In genomic region chr20:25006431-25007167, GRCh38 we compare ENCODE assay signal across 22 cellular contexts. TPM values are rescaled to one million over a fixed set of nuclear protein-coding genes. Genes with fewer than 3 reads are reported as not detected.
DNase-seq lines count a peak whose midpoint lies in the region; ATAC-seq and TF ChIP-seq lines count a peak whose summit lies in the region.
"Had no signal": no experiment of that assay in that cellular context is flagged by ENCODE, and none has a peak within 500 bp of the region (broad histone marks: within the 10 kb centered on the region; RNA-seq: fewer than 3 reads in every experiment).

No MANE protein-coding gene starts in this region.

- H3K27ac ChIP-seq in left ventricle myocardium inferior (replicated peaks) (peak overlapping the region; percentile 76), right cardiac atrium (ENCODE audit: low read length) (no peak overlapping the region), dorsolateral prefrontal cortex (peak overlapping the region in 32 of 59 donors; percentile 1 to 85 (median 42)), SK-N-SH (ENCODE audit: low read depth in 2 of 2, low read length in 1 of 2) (no peak overlapping the region)
- H3K27ac ChIP-seq: WERI-Rb-1 had no signal

- H2AFZ ChIP-seq in SK-N-SH (ENCODE audit: low read depth): no peak overlapping the region

- H3K4me1 ChIP-seq in left ventricle myocardium inferior (peaks cover 76% of the 10 kb centered on the region), right cardiac atrium (ENCODE audit: control insufficient read depth, insufficient read depth, low read length) (peaks cover 8% of the 10 kb centered on the region), SK-N-SH (ENCODE audit: control insufficient read depth in 1 of 2, insufficient read depth in 2 of 2, low read depth in 1 of 2, low read length in 1 of 2) (no peaks in the 10 kb centered on the region; a peak in 1 of 4 replicates)

- H3K4me3 ChIP-seq in left ventricle myocardium inferior (no peak overlapping the region), right cardiac atrium (ENCODE audit: low read length) (no peak overlapping the region), dorsolateral prefrontal cortex (no peak overlapping the region), SK-N-SH (ENCODE audit: low read depth in 2 of 2, low read length in 1 of 2) (no peak overlapping the region)

- no peak overlapping the region for H3K4me3 Mint-ChIP-seq in osteocyte (ENCODE audit: unreplicated experiment)
- H3K4me3 Mint-ChIP-seq: activated CD8-positive, alpha-beta T cell treated with anti-CD3 and anti-CD28 coated beads, Interleukin-2, amount 10 ng/mL, durations not matched to agents 7 days and 5 days; CD4-positive, alpha-beta T cell; natural killer cell had no signal

- H3K4me2 ChIP-seq in SK-N-SH: no peak overlapping the region

- no peaks in the 10 kb centered on the region for H3K4me1 Mint-ChIP-seq in osteocyte (ENCODE audit: unreplicated experiment)

- H3K27me3 ChIP-seq in left ventricle myocardium inferior (ENCODE audit: low read depth): no peaks in the 10 kb centered on the region
- no peaks in the 10 kb centered on the region for H3K27me3 ChIP-seq in right cardiac atrium (ENCODE audit: control insufficient read depth, insufficient read depth)
- no peaks in the 10 kb centered on the region for H3K27me3 ChIP-seq in dorsolateral prefrontal cortex
- no peaks in the 10 kb centered on the region for H3K27me3 ChIP-seq in SK-N-SH (ENCODE audit: insufficient read depth)

- peaks cover 11% of the 10 kb centered on the region for H3K27me3 Mint-ChIP-seq in osteocyte (ENCODE audit: unreplicated experiment)
- H3K27me3 Mint-ChIP-seq: CD4-positive, alpha-beta T cell had no signal

- WGBS in right cardiac atrium: 86% methylated on average over 12 of the region's 12 CpGs
- WGBS in SK-N-SH (ENCODE audit: low lambda C conversion rate): 75% methylated on average over 11 of the region's 12 CpGs

- peaks cover 12% of the 10 kb centered on the region for H3K36me3 Mint-ChIP-seq in osteocyte (ENCODE audit: unreplicated experiment)

- TF ChIP-seq CTCF in left ventricle myocardium inferior (IDR thresholded peaks at IDR 0.05; ENCODE audit: borderline replicate concordance) (no peak), dorsolateral prefrontal cortex (IDR thresholded peaks at IDR 0.05 in 54 of 56, conservative IDR thresholded peaks at IDR 0.05 in 2 of 56; ENCODE audit: low read depth in 1 of 56, partially characterized antibody in 56 of 56) (no peak), osteocyte (IDR thresholded peaks at IDR 0.05) (no peak), SK-N-SH (IDR thresholded peaks at IDR 0.05) (no peak)

- POLR2A ChIA-PET in SK-N-SH (lab: Yijun Ruan, JAX): no interaction called here

- CTCF ChIA-PET in SK-N-SH (lab: Yijun Ruan, JAX): interaction anchor here (0.7 to 2.5 kb wide), 3 partner anchors 17 to 392 kb away, joined by 3 to 6 read pairs (median 3); no protein-coding TSS in a partner anchor

- no peak for TF ChIP-seq EP300 in SK-N-SH (IDR thresholded peaks at IDR 0.05; ENCODE audit: borderline replicate concordance in 1 of 2, low read depth in 1 of 2, low read length in 1 of 2)

- no peaks in the 10 kb centered on the region for H3F3A ChIP-seq in SK-N-SH (replicated peaks; ENCODE audit: insufficient read depth)

- H3K9me2 ChIP-seq in SK-N-SH: no peaks in the 10 kb centered on the region

- no peaks in the 10 kb centered on the region for H4K20me1 ChIP-seq in SK-N-SH (ENCODE audit: insufficient read depth)

- ATAC-seq in right cardiac atrium (no peak), HG02571 (IDR thresholded peaks at IDR 0.05; ENCODE audit: unreplicated experiment) (no peak), HG02884 (IDR thresholded peaks at IDR 0.05; ENCODE audit: unreplicated experiment) (no peak)
- ATAC-seq: activated CD8-positive, alpha-beta T cell treated with anti-CD3 and anti-CD28 coated beads, Interleukin-2, amount 10 ng/mL, durations not matched to agents 7 days and 5 days; natural killer cell had no signal

- H3K9ac ChIP-seq in SK-N-SH: no peak overlapping the region

- no peaks in the 10 kb centered on the region for H3K79me2 ChIP-seq in SK-N-SH (ENCODE audit: insufficient read depth)

- H3K9me3 ChIP-seq in left ventricle myocardium inferior (replicated peaks) (no peaks in the 10 kb centered on the region), right cardiac atrium (ENCODE audit: control insufficient read depth, low read length) (no peaks in the 10 kb centered on the region), SK-N-SH (no peaks in the 10 kb centered on the region)

- DNase-seq in left ventricle myocardium inferior: no peak
- DNase-seq in right cardiac atrium: no peak
- DNase-seq in dorsolateral prefrontal cortex: peak in 5 of 10 donors; percentile 9 to 33 (median 24)
- peak; percentile 66 for DNase-seq in osteocyte (ENCODE audit: extremely low spot score, unreplicated experiment)
- no peak for DNase-seq in SK-N-SH
- DNase-seq in NCI-H524 (lab: John Stamatoyannopoulos, UW): no peak
- DNase-seq: activated CD8-positive, alpha-beta T cell treated with anti-CD3 and anti-CD28 coated beads, Interleukin-2, amount 10 ng/mL, durations not matched to agents 7 days and 5 days; central memory CD4-positive, alpha-beta T cell; DMS53; effector CD8-positive, alpha-beta T cell; HCEC 1CT; natural killer cell; NCI-H1417 treated with DMSO at 0.1 percent for 48 hours; NCI-H2171 treated with DMSO at 0.1 percent for 48 hours; NCI-H82; OCI-M1; substantia nigra; WERI-Rb-1 had no signal

- no peak overlapping the region for H3K27ac Mint-ChIP-seq in osteocyte (ENCODE audit: unreplicated experiment)
- H3K27ac Mint-ChIP-seq: activated CD8-positive, alpha-beta T cell treated with anti-CD3 and anti-CD28 coated beads, Interleukin-2, amount 10 ng/mL, durations not matched to agents 7 days and 5 days; CD4-positive, alpha-beta T cell had no signal

- H3K36me3 ChIP-seq in left ventricle myocardium inferior (peaks cover 72% of the 10 kb centered on the region), SK-N-SH (replicated peaks in 1 of 2; ENCODE audit: control insufficient read depth in 1 of 2, insufficient read depth in 2 of 2, low read length in 1 of 2) (no peaks in the 10 kb centered on the region)
- H3K36me3 ChIP-seq: WERI-Rb-1 had no signal

- intact Hi-C loops in left ventricle myocardium inferior (cut with micrococcal nuclease) (no loop called here), right cardiac atrium (cut with DNase I) (no loop called here), dorsolateral prefrontal cortex (cut with DNase I) (loop anchor here in 1 of 2 donors (10.0 kb wide), 1 partner anchor 608 kb away; no protein-coding TSS in a partner anchor)

- TF ChIP-seq RAD21 in SK-N-SH (IDR thresholded peaks at IDR 0.05; ENCODE audit: low read length): no peak

- peaks cover 7% of the 10 kb centered on the region for H3K9me3 Mint-ChIP-seq in osteocyte (ENCODE audit: unreplicated experiment)
- H3K9me3 Mint-ChIP-seq: CD4-positive, alpha-beta T cell; natural killer cell had no signal

TF ChIP-seq in SK-N-SH, 30 proteins besides CTCF, POLR2A, EP300 and RAD21 (continues in another document):
- TF ChIP-seq TAF1 (IDR thresholded peaks at IDR 0.05; ENCODE audit: borderline replicate concordance, low read depth, low read length) (no peak), PBX3 (IDR thresholded peaks at IDR 0.05) (no peak), GABPA (IDR thresholded peaks at IDR 0.05; ENCODE audit: low read depth) (no peak), IRF3 (IDR thresholded peaks at IDR 0.05; ENCODE audit: low read depth, low read length) (no peak), MXI1 (IDR thresholded peaks at IDR 0.05; ENCODE audit: low read depth, low read length) (no peak), MEF2A (IDR thresholded peaks at IDR 0.05; ENCODE audit: borderline replicate concordance, low read depth) (no peak), NFIC (IDR thresholded peaks at IDR 0.05; ENCODE audit: borderline replicate concordance) (no peak)

RNA-seq across cellular contexts. Expression of gene APMAP, which starts 14.0 kb away (rescaled TPM):
- total RNA-seq in left ventricle myocardium inferior (23.8 TPM), right cardiac atrium (10 to 100 TPM; 32.8 to 35.1 (median 34.8) TPM), dorsolateral prefrontal cortex (100 to 1,000 TPM in 21 of 120 experiments, 10 to 100 TPM in 99; 43.1 to 113 (median 90.4) TPM), osteocyte (76.3 and 80.0 TPM in 2 replicates)
- polyA plus RNA-seq in right cardiac atrium (28.0 TPM), SK-N-SH (2012; rRNA removed) (107 and 115 TPM in 2 replicates)
- polyA plus RNA-seq in SK-N-SH (2012; cell fraction: cytosol; rRNA removed): 123 and 130 TPM in 2 replicates
- polyA plus RNA-seq in SK-N-SH (2012; cell fraction: nucleus; rRNA removed): 81.8 and 94.1 TPM in 2 replicates

RNA-seq across cellular contexts. Expression of gene ACSS1, which starts 51.3 kb away (rescaled TPM):
- 159 TPM for total RNA-seq in left ventricle myocardium inferior
- 10 to 100 TPM; 14.8 to 61.8 (median 40.7) TPM for total RNA-seq in right cardiac atrium
- polyA plus RNA-seq in right cardiac atrium: 29.3 TPM
- 100 to 1,000 TPM in 2 of 120 experiments, 10 to 100 TPM in 118; 18.5 to 154 (median 56.4) TPM for total RNA-seq in dorsolateral prefrontal cortex
- 7.6 and 8.2 TPM in 2 replicates for total RNA-seq in osteocyte
- 1.3 and 2.0 TPM in 2 replicates for polyA plus RNA-seq in SK-N-SH (2012; rRNA removed)
- polyA plus RNA-seq in SK-N-SH (2012; cell fraction: cytosol; rRNA removed): 0.68 and 1.2 TPM in 2 replicates
- polyA plus RNA-seq in SK-N-SH (2012; cell fraction: nucleus; rRNA removed): 3.3 and 4.9 TPM in 2 replicates

RNA-seq across cellular contexts. Expression of gene CST7, which starts 57.5 kb away (rescaled TPM):
- total RNA-seq in left ventricle myocardium inferior: 0.66 TPM
- total RNA-seq in right cardiac atrium: 1 to 10 TPM in 2 of 4 donors, under 1 TPM in 2; 0.45 to 1.5 (median 0.90) TPM
- 1.1 TPM for polyA plus RNA-seq in right cardiac atrium
- total RNA-seq in dorsolateral prefrontal cortex: 1 to 10 TPM in 38 of 120 experiments, under 1 TPM in 28, not detected in 54; 0.41 to 9.7 (median 1.1) TPM
- total RNA-seq in osteocyte: not detected in 2 replicates
- polyA plus RNA-seq in SK-N-SH (2012; rRNA removed): 0.07 and 0.08 TPM in 2 replicates
- polyA plus RNA-seq in SK-N-SH (2012; cell fraction: cytosol; rRNA removed): 0.05 TPM in 1 of 2 replicates, not detected in the other
- polyA plus RNA-seq in SK-N-SH (2012; cell fraction: nucleus; rRNA removed): not detected in 2 replicates
- total RNA-seq: lung microvascular endothelial cell had no signal

Comparison
In these comparisons a context has a peak if more than half of its experiments do, and no peak if none do; other contexts are left out.
1. H3K27ac ChIP-seq: peak in left ventricle myocardium inferior (single experiment) and dorsolateral prefrontal cortex (32 of 59); none in right cardiac atrium (single experiment) and SK-N-SH (0 of 2).